In the genomic region with DNA sequence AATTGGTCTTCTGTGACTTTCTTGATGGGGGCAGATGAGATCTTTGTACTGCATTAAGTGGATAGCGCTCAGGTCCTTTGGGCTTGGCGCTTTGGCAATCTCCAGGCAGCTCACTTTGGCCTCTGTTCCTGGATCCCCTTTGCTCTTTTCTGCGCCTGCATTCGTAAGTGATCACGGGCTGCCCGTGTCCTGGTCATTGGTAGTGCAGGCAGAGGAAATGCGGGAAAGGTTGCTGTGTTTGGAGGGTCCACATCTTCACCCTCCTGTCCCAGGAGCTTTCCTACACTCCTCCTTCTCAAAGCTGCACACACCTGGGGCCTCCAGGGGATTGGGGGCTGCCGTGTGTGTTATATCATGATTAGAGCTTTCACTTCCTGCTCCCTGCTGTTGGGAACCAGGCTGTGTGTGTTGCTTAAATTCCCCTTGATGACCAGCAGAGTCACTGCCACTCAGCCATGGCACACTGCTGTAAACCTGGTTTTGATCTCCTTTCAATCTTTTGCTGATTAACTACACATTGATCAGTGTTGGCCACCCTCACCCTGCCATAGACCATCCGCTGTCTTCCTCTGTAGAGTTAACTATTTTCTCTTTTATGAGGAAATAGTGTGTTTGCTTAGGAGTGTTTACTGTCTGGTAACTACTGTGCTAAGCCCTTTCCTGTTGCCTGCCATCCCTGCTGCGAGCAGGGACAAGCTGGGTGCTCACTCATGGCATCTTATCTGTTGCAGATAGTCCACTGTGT, we compare ENCODE assay signal across 1 cellular context.
TF ChIP-seq lines count a peak whose summit lies in the region.

No MANE protein-coding gene starts in this region.

TF ChIP-seq in GM23338, 12 proteins besides CTCF, POLR2A, EP300 and RAD21 (continued from another document):
- TF ChIP-seq, protein P1, sequence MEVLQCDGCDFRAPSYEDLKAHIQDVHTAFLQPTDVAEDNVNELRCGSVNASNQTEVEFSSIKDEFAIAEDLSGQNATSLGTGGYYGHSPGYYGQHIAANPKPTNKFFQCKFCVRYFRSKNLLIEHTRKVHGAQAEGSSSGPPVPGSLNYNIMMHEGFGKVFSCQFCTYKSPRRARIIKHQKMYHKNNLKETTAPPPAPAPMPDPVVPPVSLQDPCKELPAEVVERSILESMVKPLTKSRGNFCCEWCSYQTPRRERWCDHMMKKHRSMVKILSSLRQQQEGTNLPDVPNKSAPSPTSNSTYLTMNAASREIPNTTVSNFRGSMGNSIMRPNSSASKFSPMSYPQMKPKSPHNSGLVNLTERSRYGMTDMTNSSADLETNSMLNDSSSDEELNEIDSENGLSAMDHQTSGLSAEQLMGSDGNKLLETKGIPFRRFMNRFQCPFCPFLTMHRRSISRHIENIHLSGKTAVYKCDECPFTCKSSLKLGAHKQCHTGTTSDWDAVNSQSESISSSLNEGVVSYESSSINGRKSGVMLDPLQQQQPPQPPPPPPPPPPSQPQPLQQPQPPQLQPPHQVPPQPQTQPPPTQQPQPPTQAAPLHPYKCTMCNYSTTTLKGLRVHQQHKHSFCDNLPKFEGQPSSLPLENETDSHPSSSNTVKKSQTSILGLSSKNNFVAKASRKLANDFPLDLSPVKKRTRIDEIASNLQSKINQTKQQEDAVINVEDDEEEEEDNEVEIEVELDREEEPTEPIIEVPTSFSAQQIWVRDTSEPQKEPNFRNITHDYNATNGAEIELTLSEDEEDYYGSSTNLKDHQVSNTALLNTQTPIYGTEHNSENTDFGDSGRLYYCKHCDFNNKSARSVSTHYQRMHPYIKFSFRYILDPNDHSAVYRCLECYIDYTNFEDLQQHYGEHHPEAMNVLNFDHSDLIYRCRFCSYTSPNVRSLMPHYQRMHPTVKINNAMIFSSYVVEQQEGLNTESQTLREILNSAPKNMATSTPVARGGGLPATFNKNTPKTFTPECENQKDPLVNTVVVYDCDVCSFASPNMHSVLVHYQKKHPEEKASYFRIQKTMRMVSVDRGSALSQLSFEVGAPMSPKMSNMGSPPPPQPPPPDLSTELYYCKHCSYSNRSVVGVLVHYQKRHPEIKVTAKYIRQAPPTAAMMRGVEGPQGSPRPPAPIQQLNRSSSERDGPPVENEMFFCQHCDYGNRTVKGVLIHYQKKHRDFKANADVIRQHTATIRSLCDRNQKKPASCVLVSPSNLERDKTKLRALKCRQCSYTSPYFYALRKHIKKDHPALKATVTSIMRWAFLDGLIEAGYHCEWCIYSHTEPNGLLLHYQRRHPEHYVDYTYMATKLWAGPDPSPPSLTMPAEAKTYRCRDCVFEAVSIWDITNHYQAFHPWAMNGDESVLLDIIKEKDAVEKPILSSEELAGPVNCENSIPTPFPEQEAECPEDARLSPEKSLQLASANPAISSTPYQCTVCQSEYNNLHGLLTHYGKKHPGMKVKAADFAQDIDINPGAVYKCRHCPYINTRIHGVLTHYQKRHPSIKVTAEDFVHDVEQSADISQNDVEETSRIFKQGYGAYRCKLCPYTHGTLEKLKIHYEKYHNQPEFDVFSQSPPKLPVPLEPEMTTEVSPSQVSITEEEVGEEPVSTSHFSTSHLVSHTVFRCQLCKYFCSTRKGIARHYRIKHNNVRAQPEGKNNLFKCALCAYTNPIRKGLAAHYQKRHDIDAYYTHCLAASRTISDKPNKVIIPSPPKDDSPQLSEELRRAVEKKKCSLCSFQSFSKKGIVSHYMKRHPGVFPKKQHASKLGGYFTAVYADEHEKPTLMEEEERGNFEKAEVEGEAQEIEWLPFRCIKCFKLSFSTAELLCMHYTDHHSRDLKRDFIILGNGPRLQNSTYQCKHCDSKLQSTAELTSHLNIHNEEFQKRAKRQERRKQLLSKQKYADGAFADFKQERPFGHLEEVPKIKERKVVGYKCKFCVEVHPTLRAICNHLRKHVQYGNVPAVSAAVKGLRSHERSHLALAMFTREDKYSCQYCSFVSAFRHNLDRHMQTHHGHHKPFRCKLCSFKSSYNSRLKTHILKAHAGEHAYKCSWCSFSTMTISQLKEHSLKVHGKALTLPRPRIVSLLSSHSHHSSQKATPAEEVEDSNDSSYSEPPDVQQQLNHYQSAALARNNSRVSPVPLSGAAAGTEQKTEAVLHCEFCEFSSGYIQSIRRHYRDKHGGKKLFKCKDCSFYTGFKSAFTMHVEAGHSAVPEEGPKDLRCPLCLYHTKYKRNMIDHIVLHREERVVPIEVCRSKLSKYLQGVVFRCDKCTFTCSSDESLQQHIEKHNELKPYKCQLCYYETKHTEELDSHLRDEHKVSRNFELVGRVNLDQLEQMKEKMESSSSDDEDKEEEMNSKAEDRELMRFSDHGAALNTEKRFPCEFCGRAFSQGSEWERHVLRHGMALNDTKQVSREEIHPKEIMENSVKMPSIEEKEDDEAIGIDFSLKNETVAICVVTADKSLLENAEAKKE (CRISPR knock-in tag; IDR thresholded peaks at IDR 0.05), result no peak
- TF ChIP-seq POLR2AphosphoS5 (IDR thresholded peaks at IDR 0.05; ENCODE audit: low read depth), result no peak
- TF ChIP-seq ZNF114 (CRISPR knock-in tag; IDR thresholded peaks at IDR 0.05), result no peak
- no peak for TF ChIP-seq CREB1 (CRISPR knock-in tag; IDR thresholded peaks at IDR 0.05; ENCODE audit: low read depth)
